ENCODE assay signal across 8 cellular contexts in the genomic region with DNA sequence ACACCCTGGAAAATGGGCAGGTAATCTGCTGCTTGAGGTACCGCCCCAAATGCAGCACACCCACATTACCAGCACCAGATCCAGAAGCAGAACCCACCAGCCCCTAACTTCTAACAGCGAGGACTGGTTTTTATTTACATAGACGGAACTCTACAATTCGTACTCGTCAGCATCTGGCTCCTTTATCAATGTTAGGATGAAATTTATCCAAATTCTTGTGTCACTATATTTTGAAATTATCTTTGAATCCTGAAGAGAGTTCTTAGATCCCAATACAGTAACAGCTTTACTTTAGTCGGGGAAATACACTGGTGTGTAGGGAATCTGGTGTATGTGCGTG. TPM values are rescaled to one million over a fixed set of nuclear protein-coding genes. Genes with fewer than 3 reads are reported as not detected.
DNase-seq lines count a peak whose midpoint lies in the region; ATAC-seq and TF ChIP-seq lines count a peak whose summit lies in the region.

No MANE protein-coding gene starts in this region.

- peaks cover 22% of the 10 kb centered on the region for H3K36me3 ChIP-seq in iPS-18a (ENCODE audit: control insufficient read depth, low read depth, low read length)

- peaks cover 7% of the 10 kb centered on the region for H3K36me3 Mint-ChIP-seq in activated T-helper 1 cell treated with anti-CD3 and anti-CD28 coated beads, Interleukin-12 subunit alpha, Interleukin-12 subunit beta, Interleukin-2, Interleukin-4 antibody, amounts not matched to agents 30 ng/mL and 10 ng/mL and 1 ng/mL, durations not matched to agents 14 hours and 24 hours and 36 hours (ENCODE audit: low read depth)
- peaks cover 26% of the 10 kb centered on the region for H3K36me3 Mint-ChIP-seq in stimulated activated memory B cell treated with anti-CD40 and anti-IgM and Interleukin-4, amounts not matched to agents 10 μg/mL and 1 μg/mL and 100 μg/mL, for 72 hours

- H3K27me3 ChIP-seq in iPS-18a (ENCODE audit: control insufficient read depth, insufficient read depth, low read length), result no peaks in the 10 kb centered on the region

- H3K27ac Mint-ChIP-seq in activated T-helper 1 cell treated with anti-CD3 and anti-CD28 coated beads, Interleukin-12 subunit alpha, Interleukin-12 subunit beta, Interleukin-2, Interleukin-4 antibody, amounts not matched to agents 30 ng/mL and 10 ng/mL and 1 ng/mL, durations not matched to agents 14 hours and 24 hours and 36 hours, result peak overlapping the region; percentile 97
- peak overlapping the region; percentile 98 for H3K27ac Mint-ChIP-seq in stimulated activated memory B cell treated with anti-CD40 and anti-IgM and Interleukin-4, amounts not matched to agents 10 μg/mL and 1 μg/mL and 100 μg/mL, for 72 hours

- intact Hi-C loops in activated T-helper 1 cell treated with anti-CD3 and anti-CD28 coated beads, Interleukin-12 subunit alpha, Interleukin-12 subunit beta, Interleukin-2, Interleukin-4 antibody, amounts not matched to agents 30 ng/mL and 10 ng/mL and 1 ng/mL, durations not matched to agents 14 hours and 24 hours and 36 hours (cut with micrococcal nuclease), result loop anchor here (1.0 to 5.0 kb wide), 6 partner anchors 21 to 304 kb away; a partner anchor contains a TSS

- no peaks in the 10 kb centered on the region for H3K9me3 ChIP-seq in iPS-18a (ENCODE audit: control insufficient read depth, low read depth, low read length)

- no peak overlapping the region for H3K9ac ChIP-seq in iPS-18a (ENCODE audit: low read length)

- no peak for ATAC-seq in stimulated activated memory B cell treated with anti-CD40 and anti-IgM and Interleukin-4, amounts not matched to agents 10 μg/mL and 1 μg/mL and 100 μg/mL, for 72 hours

- H3K27ac ChIP-seq in iPS-18a (ENCODE audit: low read length), result no peak overlapping the region

- DNase-seq in HFF-Myc (ENCODE audit: extremely low read depth, low read depth) (no peak), NCI-H510A treated with DMSO at 0.1 percent for 48 hours (lab: John Stamatoyannopoulos, UW) (no peak), CD1c-positive myeloid dendritic cell (ENCODE audit: extremely low spot score) (no peak), SIG-M5 (lab: John Stamatoyannopoulos, UW) (no peak)
- DNase-seq in activated T-helper 1 cell treated with anti-CD3 and anti-CD28 coated beads, Interleukin-12 subunit alpha, Interleukin-12 subunit beta, Interleukin-2, Interleukin-4 antibody, amounts not matched to agents 30 ng/mL and 10 ng/mL and 1 ng/mL, durations not matched to agents 14 hours and 24 hours and 36 hours (ENCODE audit: low spot score), result no peak
- DNase-seq in stimulated activated naive CD4-positive, alpha-beta T cell (lab: John Stamatoyannopoulos, UW), result no peak

- no peaks in the 10 kb centered on the region for H3K9me3 Mint-ChIP-seq in activated T-helper 1 cell treated with anti-CD3 and anti-CD28 coated beads, Interleukin-12 subunit alpha, Interleukin-12 subunit beta, Interleukin-2, Interleukin-4 antibody, amounts not matched to agents 30 ng/mL and 10 ng/mL and 1 ng/mL, durations not matched to agents 14 hours and 24 hours and 36 hours
- H3K9me3 Mint-ChIP-seq in stimulated activated memory B cell treated with anti-CD40 and anti-IgM and Interleukin-4, amounts not matched to agents 10 μg/mL and 1 μg/mL and 100 μg/mL, for 72 hours, result no peaks in the 10 kb centered on the region

- H3K4me1 ChIP-seq in iPS-18a (ENCODE audit: control insufficient read depth, low read depth, low read length), result peaks cover 6% of the 10 kb centered on the region

- peaks cover 24% of the 10 kb centered on the region for H3K4me1 Mint-ChIP-seq in activated T-helper 1 cell treated with anti-CD3 and anti-CD28 coated beads, Interleukin-12 subunit alpha, Interleukin-12 subunit beta, Interleukin-2, Interleukin-4 antibody, amounts not matched to agents 30 ng/mL and 10 ng/mL and 1 ng/mL, durations not matched to agents 14 hours and 24 hours and 36 hours (ENCODE audit: low read depth)
- H3K4me1 Mint-ChIP-seq in stimulated activated memory B cell treated with anti-CD40 and anti-IgM and Interleukin-4, amounts not matched to agents 10 μg/mL and 1 μg/mL and 100 μg/mL, for 72 hours, result peaks cover 40% of the 10 kb centered on the region

- H3K4me3 ChIP-seq in HFF-Myc (replicated peaks; ENCODE audit: low read depth, low read length) (peak overlapping the region; percentile 80), iPS-18a (ENCODE audit: low read length) (peak overlapping the region; percentile 78)

- H3K4me3 Mint-ChIP-seq in activated T-helper 1 cell treated with anti-CD3 and anti-CD28 coated beads, Interleukin-12 subunit alpha, Interleukin-12 subunit beta, Interleukin-2, Interleukin-4 antibody, amounts not matched to agents 30 ng/mL and 10 ng/mL and 1 ng/mL, durations not matched to agents 14 hours and 24 hours and 36 hours, result peak overlapping the region; percentile 93
- peak overlapping the region; percentile 89 for H3K4me3 Mint-ChIP-seq in stimulated activated memory B cell treated with anti-CD40 and anti-IgM and Interleukin-4, amounts not matched to agents 10 μg/mL and 1 μg/mL and 100 μg/mL, for 72 hours

- no peak for TF ChIP-seq CTCF in HFF-Myc (IDR thresholded peaks at IDR 0.05; ENCODE audit: low read depth, low read length, missing control alignments)

- peaks cover 6% of the 10 kb centered on the region for H3K27me3 Mint-ChIP-seq in activated T-helper 1 cell treated with anti-CD3 and anti-CD28 coated beads, Interleukin-12 subunit alpha, Interleukin-12 subunit beta, Interleukin-2, Interleukin-4 antibody, amounts not matched to agents 30 ng/mL and 10 ng/mL and 1 ng/mL, durations not matched to agents 14 hours and 24 hours and 36 hours (ENCODE audit: insufficient read depth)
- H3K27me3 Mint-ChIP-seq in stimulated activated memory B cell treated with anti-CD40 and anti-IgM and Interleukin-4, amounts not matched to agents 10 μg/mL and 1 μg/mL and 100 μg/mL, for 72 hours, result no peaks in the 10 kb centered on the region

RNA-seq across cellular contexts. Expression of a gene that starts 0.3 kb away (rescaled TPM):
- total RNA-seq in activated T-helper 1 cell treated with anti-CD3 and anti-CD28 coated beads, Interleukin-12 subunit alpha, Interleukin-12 subunit beta, Interleukin-2, Interleukin-4 antibody, amounts not matched to agents 30 ng/mL and 10 ng/mL and 1 ng/mL, durations not matched to agents 14 hours and 24 hours and 36 hours, result 40.0 and 41.4 TPM in 2 replicates

RNA-seq across cellular contexts. Expression of a gene that starts 5.6 kb away (rescaled TPM):
- not detected in 2 replicates for total RNA-seq in activated T-helper 1 cell treated with anti-CD3 and anti-CD28 coated beads, Interleukin-12 subunit alpha, Interleukin-12 subunit beta, Interleukin-2, Interleukin-4 antibody, amounts not matched to agents 30 ng/mL and 10 ng/mL and 1 ng/mL, durations not matched to agents 14 hours and 24 hours and 36 hours

RNA-seq across cellular contexts. Expression of a gene that starts 26.3 kb away (rescaled TPM):
- 27.5 and 27.7 TPM in 2 replicates for total RNA-seq in activated T-helper 1 cell treated with anti-CD3 and anti-CD28 coated beads, Interleukin-12 subunit alpha, Interleukin-12 subunit beta, Interleukin-2, Interleukin-4 antibody, amounts not matched to agents 30 ng/mL and 10 ng/mL and 1 ng/mL, durations not matched to agents 14 hours and 24 hours and 36 hours

RNA-seq across cellular contexts. Expression of a gene that starts 37.6 kb away (rescaled TPM):
- 11.6 and 12.5 TPM in 2 replicates for total RNA-seq in activated T-helper 1 cell treated with anti-CD3 and anti-CD28 coated beads, Interleukin-12 subunit alpha, Interleukin-12 subunit beta, Interleukin-2, Interleukin-4 antibody, amounts not matched to agents 30 ng/mL and 10 ng/mL and 1 ng/mL, durations not matched to agents 14 hours and 24 hours and 36 hours
